ENCODE assay signal across 13 cellular contexts in genomic region chr3:46934067-46934466, GRCh38. TPM values are rescaled to one million over a fixed set of nuclear protein-coding genes. Genes with fewer than 3 reads are reported as not detected.
A peak's percentile ranks its signal among the peaks of the same experiment; 100 is the strongest.
DNase-seq lines count a peak whose midpoint lies in the region; ATAC-seq and TF ChIP-seq lines count a peak whose summit lies in the region.
"Had no signal": no experiment of that assay in that cellular context is flagged by ENCODE, and none has a peak within 500 bp of the region (broad histone marks: within the 10 kb centered on the region; RNA-seq: fewer than 3 reads in every experiment).

No MANE protein-coding gene starts in this region.

- H3K27ac ChIP-seq in CD4-positive, alpha-beta memory T cell (ENCODE audit: low read depth, low read length) = no peak overlapping the region
- H3K27ac ChIP-seq in Peyer's patch (peak overlapping the region; percentile 14 to 79 (median 60)), gastrocnemius medialis (peak overlapping the region; percentile 90 to 96 (median 92))

- H3K36me3 ChIP-seq in CD4-positive, alpha-beta memory T cell (ENCODE audit: insufficient read depth, low read length) = peaks cover 27% of the 10 kb centered on the region
- H3K36me3 ChIP-seq in Peyer's patch (peaks cover 0 to 11% (median 0%) of the 10 kb centered on the region in 3 donors), gastrocnemius medialis (no peaks in the 10 kb centered on the region)

- H3K27ac Mint-ChIP-seq in CD4-positive, alpha-beta memory T cell = peak overlapping the region in 5 of 7 donors; percentile 9 to 85 (median 19)

- peaks cover 51% of the 10 kb centered on the region for H3K4me1 ChIP-seq in CD4-positive, alpha-beta memory T cell (ENCODE audit: insufficient read depth, low read length)
- H3K4me1 ChIP-seq in Peyer's patch = peaks cover 36 to 88% (median 49%) of the 10 kb centered on the region in 4 donors
- peaks cover 94 to 98% of the 10 kb centered on the region in 2 donors for H3K4me1 ChIP-seq in gastrocnemius medialis

- TF ChIP-seq POLR2A in Peyer's patch (IDR thresholded peaks at IDR 0.05) (no peak), gastrocnemius medialis (IDR thresholded peaks at IDR 0.05) (no peak)

- POLR2A ChIA-PET in CD4-positive, alpha-beta memory T cell (lab: Charles Lee; ENCODE audit: partially characterized antibody) = interaction anchor here (0.6 to 2.8 kb wide), 4 partner anchors 14 to 415 kb away, joined by 3 to 17 read pairs (median 3); no protein-coding TSS in a partner anchor

- peaks cover 20 to 37% of the 10 kb centered on the region in 2 donors for H3K36me3 Mint-ChIP-seq in CD4-positive, alpha-beta memory T cell

- H3K9me3 Mint-ChIP-seq in CD4-positive, alpha-beta memory T cell = peaks cover 0 to 2% (median 0%) of the 10 kb centered on the region in 8 donors
- H3K9me3 Mint-ChIP-seq: CD4-positive, CD25-positive, alpha-beta regulatory T cell had no signal

- intact Hi-C loops in CD4-positive, alpha-beta memory T cell (cut with micrococcal nuclease) = no loop called here
- intact Hi-C loops in left ventricle myocardium superior (cut with micrococcal nuclease) = no loop called here
- intact Hi-C loops in gastrocnemius medialis (cut with DNase I; ENCODE audit: low total_unique reads) = loop anchor here (2.0 to 10.0 kb wide), 4 partner anchors 45 to 369 kb away; partner anchors contain the start of genes LRRC2, NBEAL2 and SETD2

- no peaks in the 10 kb centered on the region for H3K27me3 ChIP-seq in CD4-positive, alpha-beta memory T cell (ENCODE audit: insufficient read depth, low read length)
- H3K27me3 ChIP-seq in Peyer's patch = no peaks in the 10 kb centered on the region
- no peaks in the 10 kb centered on the region for H3K27me3 ChIP-seq in gastrocnemius medialis

- H3K9me3 ChIP-seq in CD4-positive, alpha-beta memory T cell (ENCODE audit: control insufficient read depth in 1 of 2, low read length in 2 of 2) = no peaks in the 10 kb centered on the region
- H3K9me3 ChIP-seq in Peyer's patch (no peaks in the 10 kb centered on the region), gastrocnemius medialis (no peaks in the 10 kb centered on the region)

- H3K4me1 Mint-ChIP-seq in CD4-positive, alpha-beta memory T cell = peaks cover 38 to 63% (median 46%) of the 10 kb centered on the region in 4 donors

- no peak for TF ChIP-seq CTCF in Peyer's patch (IDR thresholded peaks at IDR 0.05)
- TF ChIP-seq CTCF in gastrocnemius medialis (IDR thresholded peaks at IDR 0.05 in 4 of 5, conservative IDR thresholded peaks at IDR 0.05 in 1 of 5) = no peak

- no peak for ATAC-seq in left ventricle myocardium superior
- no peak for ATAC-seq in gastrocnemius medialis
- no peak for ATAC-seq in GM18502 (IDR thresholded peaks at IDR 0.05; ENCODE audit: poor library complexity, unreplicated experiment)
- ATAC-seq: left colon had no signal

- DNase-seq in CD4-positive, alpha-beta memory T cell = no peak
- DNase-seq in Peyer's patch (peak in 1 of 3 donors; percentile 11), left ventricle myocardium superior (peak; percentile 56), gastrocnemius medialis (peak in 1 of 2 donors; percentile 14), DMS153 treated with DMSO at 0.1 percent for 48 hours (lab: John Stamatoyannopoulos, UW; ENCODE audit: unreplicated experiment) (no peak), HuH-7 (ENCODE audit: low spot score) (no peak)
- no peak for DNase-seq in stimulated activated CD4-positive, alpha-beta T cell treated with anti-CD3 and anti-CD28 coated beads, Interleukin-4, amount 100 ng/mL, for 24 hours
- DNase-seq: activated CD8-positive, alpha-beta memory T cell treated with anti-CD3 and anti-CD28 coated beads for 24 hours; CD4-positive, CD25-positive, alpha-beta regulatory T cell; left colon; NCI-H345 had no signal

- H3K27me3 Mint-ChIP-seq in CD4-positive, alpha-beta memory T cell = no peaks in the 10 kb centered on the region
- H3K27me3 Mint-ChIP-seq: CD4-positive, CD25-positive, alpha-beta regulatory T cell had no signal

- in situ Hi-C loops in gastrocnemius medialis (cut with MboI; ENCODE audit: low sequenced_read_pairs in 4 of 4) = no loop called here

- no peak overlapping the region for H3K4me3 Mint-ChIP-seq in CD4-positive, alpha-beta memory T cell
- H3K4me3 Mint-ChIP-seq: CD4-positive, CD25-positive, alpha-beta regulatory T cell had no signal

- CTCF ChIA-PET in CD4-positive, alpha-beta memory T cell (lab: Charles Lee; ENCODE audit: partially characterized antibody) = interaction anchor here (1.6 to 2.0 kb wide), 2 partner anchors 13 to 64 kb away, joined by 7 read pairs; no protein-coding TSS in a partner anchor

- H3K4me3 ChIP-seq in CD4-positive, alpha-beta memory T cell (ENCODE audit: low read length in 2 of 2) = no peak overlapping the region
- H3K4me3 ChIP-seq in Peyer's patch (no peak overlapping the region), gastrocnemius medialis (no peak overlapping the region)

RNA-seq across cellular contexts. Expression of gene CCDC12, which starts 42.5 kb away (rescaled TPM):
- total RNA-seq in CD4-positive, alpha-beta memory T cell = 10 to 100 TPM; 59.3 to 59.4 TPM
- 100 to 1,000 TPM in 1 of 2 donors, 10 to 100 TPM in 1; 86.5 to 102 TPM for polyA plus RNA-seq in CD4-positive, alpha-beta memory T cell
- total RNA-seq in Peyer's patch (10 to 100 TPM; 41.7 to 90.0 (median 59.2) TPM), left ventricle myocardium superior (29.6 TPM), gastrocnemius medialis (10 to 100 TPM; 24.6 to 32.0 (median 29.0) TPM)

RNA-seq across cellular contexts. Expression of gene NBEAL2, which starts 45.4 kb away (rescaled TPM):
- total RNA-seq in CD4-positive, alpha-beta memory T cell = 100 to 1,000 TPM; 144 to 147 TPM
- polyA plus RNA-seq in CD4-positive, alpha-beta memory T cell = 10 to 100 TPM in 1 of 2 donors, 1 to 10 TPM in 1; 4.5 to 16.0 TPM
- total RNA-seq in Peyer's patch = 100 to 1,000 TPM; 111 to 304 (median 229) TPM
- 11.4 TPM for total RNA-seq in left ventricle myocardium superior
- total RNA-seq in gastrocnemius medialis = 1 to 10 TPM; 4.1 to 8.7 (median 7.5) TPM

RNA-seq across cellular contexts. Expression of gene PTH1R, which starts 56.5 kb away (rescaled TPM):
- total RNA-seq in CD4-positive, alpha-beta memory T cell = not detected
- not detected for polyA plus RNA-seq in CD4-positive, alpha-beta memory T cell
- total RNA-seq in Peyer's patch (10 to 100 TPM in 1 of 4 donors, 1 to 10 TPM in 3; 2.4 to 12.4 (median 5.7) TPM), left ventricle myocardium superior (13.0 TPM), gastrocnemius medialis (1 to 10 TPM; 2.3 to 7.9 (median 7.3) TPM)
- total RNA-seq: CD4-positive, CD25-positive, alpha-beta regulatory T cell; SK-MEL-5 had no signal
- polyA plus RNA-seq: CD4-positive, CD25-positive, alpha-beta regulatory T cell had no signal
